ENCODE assay signal across 10 cellular contexts in genomic region chr17:75338335-75338734, GRCh38. TPM values are rescaled to one million over a fixed set of nuclear protein-coding genes. Genes with fewer than 3 reads are reported as not detected.
A peak's percentile ranks its signal among the peaks of the same experiment; 100 is the strongest.
DNase-seq lines count a peak whose midpoint lies in the region; TF ChIP-seq lines count a peak whose summit lies in the region.
"Had no signal": no experiment of that assay in that cellular context is flagged by ENCODE, and none has a peak within 500 bp of the region (broad histone marks: within the 10 kb centered on the region; RNA-seq: fewer than 3 reads in every experiment).

No MANE protein-coding gene starts in this region.

- H3K4me3 ChIP-seq in A673 (ENCODE audit: low read depth, low read length, poor library complexity, severe bottlenecking) (no peak overlapping the region), SK-N-MC (peak overlapping the region; percentile 29; the same call in 1 of the 2 replicates)
- H3K4me3 ChIP-seq: gastroesophageal sphincter had no signal

- no peaks in the 10 kb centered on the region for H3K9me3 ChIP-seq in A673 (ENCODE audit: low read depth, low read length, poor library complexity, severe bottlenecking)
- H3K9me3 ChIP-seq in SK-N-MC (ENCODE audit: low read depth, low read length) = no peaks in the 10 kb centered on the region
- H3K9me3 ChIP-seq: gastroesophageal sphincter had no signal

- CTCF ChIA-PET in A673 (lab: Charles Lee) = no interaction called here

- H3K9me3 Mint-ChIP-seq in immature natural killer cell = no peaks in the 10 kb centered on the region

- peak overlapping the region; percentile 67 to 83 (median 76) for H3K4me3 Mint-ChIP-seq in immature natural killer cell

- H3K36me3 ChIP-seq in A673 (ENCODE audit: insufficient read depth, low read length, poor library complexity, severe bottlenecking) = no peaks in the 10 kb centered on the region
- no peaks in the 10 kb centered on the region for H3K36me3 ChIP-seq in SK-N-MC (ENCODE audit: insufficient read depth, low read length)
- H3K36me3 ChIP-seq: gastroesophageal sphincter had no signal

- H3K4me1 ChIP-seq in A673 (ENCODE audit: insufficient read depth, low read length, poor library complexity, severe bottlenecking) = peaks cover 22% of the 10 kb centered on the region

- intact Hi-C loops in A673 (cut with micrococcal nuclease; ENCODE audit: unreplicated experiment) = no loop called here

- BruUV-seq in A673 (replicated peaks; lab: Mats Ljungman, UMichigan) = no TSS peak

- H3K27ac Mint-ChIP-seq in immature natural killer cell = peak overlapping the region; percentile 79 to 96 (median 86)

- H3K9ac ChIP-seq in SK-N-MC (ENCODE audit: insufficient read length) = no peak overlapping the region

- H3K36me3 Mint-ChIP-seq in immature natural killer cell = no peaks in the 10 kb centered on the region

- H3K4me1 Mint-ChIP-seq in immature natural killer cell = peaks cover 82 to 90% of the 10 kb centered on the region in 2 donors

- H3K27me3 ChIP-seq in A673 (replicated peaks; ENCODE audit: insufficient read depth, low read depth, low read length, poor library complexity) = no peaks in the 10 kb centered on the region
- H3K27me3 ChIP-seq: gastroesophageal sphincter had no signal

- H3K27ac ChIP-seq in A673 (ENCODE audit: low read depth, low read length, poor library complexity, severe bottlenecking) (peak overlapping the region; percentile 29), SK-N-MC (peak overlapping the region; percentile 80)
- H3K27ac ChIP-seq: gastroesophageal sphincter had no signal

- DNase-seq in A673 (ENCODE audit: low spot score) (no peak), EL (peak; percentile 55), SK-N-MC (ENCODE audit: low read depth, low spot score) (peak; percentile 26), immature natural killer cell (peak in 1 of 3 donors; percentile 8), UCSD-AML1 (lab: John Stamatoyannopoulos, UW; ENCODE audit: unreplicated experiment) (no peak), NCI-H1417 treated with DMSO at 0.1 percent for 48 hours (lab: John Stamatoyannopoulos, UW) (no peak), HK-2 (ENCODE audit: unreplicated experiment) (no peak)
- DNase-seq in activated CD4-positive, alpha-beta T cell treated with anti-CD3 and anti-CD28 coated beads for 48 hours = no peak
- DNase-seq: NCI-H1694 treated with DMSO at 0.1 percent for 48 hours had no signal

- POLR2A ChIA-PET in A673 (lab: Charles Lee; ENCODE audit: low non-redundant PET) = no interaction called here

- H3K27me3 Mint-ChIP-seq in immature natural killer cell (ENCODE audit: low read depth in 3 of 3) = peaks cover 0 to 6% (median 1%) of the 10 kb centered on the region in 3 donors

- TF ChIP-seq CTCF in A673 (conservative IDR thresholded peaks at IDR 0.05; ENCODE audit: low read depth, low read length) = no peak

RNA-seq across cellular contexts. Expression of gene SLC25A19, which starts 49.1 kb away (rescaled TPM):
- 40.0 and 45.0 TPM in 2 replicates for total RNA-seq in A673 (2021)
- 10 to 100 TPM; 11.2 to 27.2 (median 21.0) TPM for polyA plus RNA-seq in immature natural killer cell

Comparison
In these comparisons a context has a peak if more than half of its experiments do, and no peak if none do; other contexts are left out.
1. DNase-seq: peak in EL (single experiment) and SK-N-MC (single experiment); none in A673 (single experiment), UCSD-AML1 (single experiment), NCI-H1417 treated with DMSO at 0.1 percent for 48 hours (single experiment), HK-2 (single experiment) and activated CD4-positive, alpha-beta T cell treated with anti-CD3 and anti-CD28 coated beads for 48 hours (single experiment).